Comparison of ENCODE assay signal across 8 cellular contexts in the genomic region with DNA sequence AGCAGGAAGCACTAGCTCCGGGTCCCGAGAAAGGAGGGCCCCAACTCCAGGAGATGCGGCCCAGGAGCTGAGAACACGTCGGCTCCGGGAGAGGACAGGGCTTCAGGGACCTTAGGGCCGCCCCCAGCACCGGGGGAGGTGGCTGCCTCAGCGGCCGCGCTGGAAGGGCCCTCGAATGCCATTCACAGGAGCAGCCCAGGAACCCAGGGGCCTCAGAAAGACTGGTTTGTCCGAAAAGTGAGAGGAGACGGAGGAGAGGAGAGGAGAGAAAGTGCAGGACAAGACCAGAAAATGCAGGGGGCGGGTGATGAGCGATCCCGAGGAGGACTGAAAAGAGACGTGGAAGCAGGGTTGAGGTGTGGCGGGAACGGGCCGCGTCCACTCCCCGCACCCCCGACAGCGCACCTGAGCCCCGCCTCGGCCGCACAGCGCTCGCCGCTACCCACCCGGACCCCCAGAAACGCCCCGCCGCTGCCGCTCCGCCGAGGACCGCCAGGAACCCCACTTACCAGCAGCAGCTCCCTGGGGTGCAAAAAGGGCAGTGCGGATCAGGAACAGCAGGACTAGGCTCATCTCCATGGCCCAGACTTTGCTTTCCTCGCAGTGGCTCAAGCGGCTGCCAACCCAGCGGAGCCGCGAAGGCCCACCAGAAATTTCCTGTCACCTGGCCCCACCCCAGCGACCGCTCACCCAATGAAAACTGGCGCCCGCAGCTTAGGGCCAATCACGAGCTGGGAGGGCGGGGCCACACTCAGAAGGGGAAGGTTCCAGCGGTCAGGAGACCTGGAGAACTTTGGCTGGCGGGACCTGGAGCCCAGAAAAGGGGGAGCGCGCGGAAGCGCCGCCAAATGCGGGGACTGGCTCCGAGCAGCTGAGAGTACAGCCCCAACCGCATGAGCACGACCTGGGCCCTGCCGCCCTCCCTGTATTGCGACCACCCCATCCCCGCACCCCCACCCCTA. TPM values are rescaled to one million over a fixed set of nuclear protein-coding genes. Genes with fewer than 3 reads are reported as not detected.
DNase-seq lines count a peak whose midpoint lies in the region; ATAC-seq and TF ChIP-seq lines count a peak whose summit lies in the region.

No MANE protein-coding gene starts in this region.

- H3K36me3 ChIP-seq in mucosa of rectum (ENCODE audit: control insufficient read depth in 2 of 2, insufficient read depth in 2 of 2, low read length in 2 of 2) = no peaks in the 10 kb centered on the region

- ATAC-seq in GM18873 (IDR thresholded peaks at IDR 0.05; ENCODE audit: low FRiP score, unreplicated experiment) (peak; percentile 43), HG03135 (IDR thresholded peaks at IDR 0.05; ENCODE audit: unreplicated experiment) (peak; percentile 56)

- H3K4me3 ChIP-seq in epithelial cell of proximal tubule (ENCODE audit: low read depth, low read length) (peak overlapping the region; percentile 90), mucosa of rectum (ENCODE audit: low read length in 2 of 2) (peak overlapping the region; percentile 81 to 84)

- H3K27me3 ChIP-seq in mucosa of rectum (ENCODE audit: control insufficient read depth in 2 of 2, insufficient read depth in 2 of 2, low read length in 2 of 2) = peaks cover 0 to 14% of the 10 kb centered on the region in 2 donors

- DNase-seq in AG09319 (ENCODE audit: extremely low read depth, low read depth) = peak; percentile 43
- peak; percentile 57 to 89 for DNase-seq in NOMO-1 (lab: John Stamatoyannopoulos, UW; ENCODE audit: unreplicated experiment in 2 of 2)
- peak; percentile 75 for DNase-seq in activated T-cell treated with anti-CD3 and anti-CD28 coated beads for 24 hours (ENCODE audit: low read depth)
- no peak for DNase-seq in epithelial cell of proximal tubule (ENCODE audit: low read depth)
- peak; percentile 80 for DNase-seq in stimulated activated CD8-positive, alpha-beta memory T cell treated with anti-CD3 and anti-CD28 coated beads, Interleukin-4, amount 100 ng/mL, for 24 hours (ENCODE audit: low read depth)

- no peaks in the 10 kb centered on the region for H3K9me3 ChIP-seq in mucosa of rectum (ENCODE audit: control insufficient read depth in 2 of 2, low read length in 2 of 2)

- peak overlapping the region; percentile 63 to 67 for H3K9ac ChIP-seq in mucosa of rectum (ENCODE audit: low read depth in 1 of 2, low read length in 2 of 2)

- peaks cover 21 to 23% of the 10 kb centered on the region in 2 donors for H3K4me1 ChIP-seq in mucosa of rectum (ENCODE audit: control insufficient read depth in 2 of 2, insufficient read depth in 2 of 2, low read length in 2 of 2)

- TF ChIP-seq CTCF in AG09319 (IDR thresholded peaks at IDR 0.05; ENCODE audit: low read depth, low read length) = no peak
- TF ChIP-seq CTCF in epithelial cell of proximal tubule (conservative IDR thresholded peaks at IDR 0.05; ENCODE audit: low read depth, low read length) = no peak

- peak overlapping the region in 1 of 2 donors; percentile 15 for H3K27ac ChIP-seq in mucosa of rectum (ENCODE audit: low read depth in 2 of 2, low read length in 2 of 2)

RNA-seq across cellular contexts. Expression of a gene that starts 25.4 kb away (rescaled TPM):
- total RNA-seq in epithelial cell of proximal tubule = 2.5 and 2.8 TPM in 2 replicates
